ENCODE assay signal across 28 cellular contexts in the genomic region with DNA sequence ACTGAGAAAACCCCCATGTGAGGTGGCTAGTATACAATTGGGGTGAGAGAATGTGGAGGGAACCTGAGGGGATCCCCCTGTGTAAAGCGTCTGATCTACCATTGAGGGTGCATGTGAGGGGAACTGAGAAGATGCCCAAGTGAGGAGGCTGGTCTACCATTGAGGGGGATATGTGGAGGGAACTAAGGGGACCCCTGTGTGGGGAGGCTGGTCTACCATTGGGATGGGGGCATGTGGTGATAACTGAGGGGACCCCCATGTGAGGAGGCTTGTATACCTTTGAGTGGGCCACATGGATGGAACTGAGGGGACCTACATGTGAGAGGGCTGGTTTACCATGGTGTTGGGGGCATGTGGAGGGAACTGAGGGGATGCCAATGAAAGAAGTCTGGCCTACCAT.
DNase-seq lines count a peak whose midpoint lies in the region; ATAC-seq and TF ChIP-seq lines count a peak whose summit lies in the region.
"Had no signal": no experiment of that assay in that cellular context is flagged by ENCODE, and none has a peak within 500 bp of the region (broad histone marks: within the 10 kb centered on the region; RNA-seq: fewer than 3 reads in every experiment).

No MANE protein-coding gene starts in this region.

- H3K36me3 ChIP-seq in esophagus muscularis mucosa = no peaks in the 10 kb centered on the region
- no peaks in the 10 kb centered on the region for H3K36me3 ChIP-seq in testis (ENCODE audit: low read depth, missing control alignments)
- no peaks in the 10 kb centered on the region for H3K36me3 ChIP-seq in BE2C
- H3K36me3 ChIP-seq: ascending aorta, gastroesophageal sphincter, left ventricle myocardium inferior, WERI-Rb-1 had no signal

- WGBS in esophagus muscularis mucosa = 88% methylated on average over 1 of the region's 1 CpG
- 70 to 85% methylated on average over 1 of the region's 1 CpG for whole genome bisulfite sequencing in testis, 2 donors

- H3K4me3 ChIP-seq in esophagus muscularis mucosa (no peak overlapping the region), testis (no peak overlapping the region), BE2C (ENCODE audit: low read depth, low read length) (no peak overlapping the region)
- H3K4me3 ChIP-seq: ascending aorta, gastroesophageal sphincter, left ventricle myocardium inferior, skin epidermis had no signal

- POLR2A ChIA-PET in activated naive CD8-positive, alpha-beta T cell treated with anti-CD3 and anti-CD28 coated beads, Interleukin-2, amount 10 ng/mL, durations not matched to agents 7 days and 5 days (lab: Charles Lee) = no interaction called here
- POLR2A ChIA-PET in activated CD4-positive, alpha-beta memory T cell treated with anti-CD3 and anti-CD28 coated beads for 36 hours (lab: Charles Lee) = no interaction called here

- H3K27ac ChIP-seq in esophagus muscularis mucosa (replicated peaks in 1 of 4) (no peak overlapping the region), testis (no peak overlapping the region)
- H3K27ac ChIP-seq: ascending aorta, C4-2B, gastroesophageal sphincter, left ventricle myocardium inferior, skin epidermis, WERI-Rb-1 had no signal

- H3K4me1 Mint-ChIP-seq in activated naive CD8-positive, alpha-beta T cell treated with anti-CD3 and anti-CD28 coated beads, Interleukin-2, amount 10 ng/mL, durations not matched to agents 7 days and 5 days = no peaks in the 10 kb centered on the region
- H3K4me1 Mint-ChIP-seq in activated naive CD8-positive, alpha-beta T cell treated with anti-CD3 and anti-CD28 coated beads for 36 hours = no peaks in the 10 kb centered on the region
- no peaks in the 10 kb centered on the region for H3K4me1 Mint-ChIP-seq in activated CD4-positive, alpha-beta memory T cell treated with anti-CD3 and anti-CD28 coated beads for 36 hours (ENCODE audit: low read depth)
- H3K4me1 Mint-ChIP-seq: H9 had no signal

- no peak for TF ChIP-seq EP300 in esophagus muscularis mucosa (IDR thresholded peaks at IDR 0.05)

- peaks cover 0 to 16% (median 0%) of the 10 kb centered on the region in 4 donors for H3K27me3 ChIP-seq in esophagus muscularis mucosa
- H3K27me3 ChIP-seq in testis = no peaks in the 10 kb centered on the region
- no peaks in the 10 kb centered on the region for H3K27me3 ChIP-seq in BE2C
- H3K27me3 ChIP-seq: ascending aorta had no signal

- TF ChIP-seq CTCF in esophagus muscularis mucosa (IDR thresholded peaks at IDR 0.05) (no peak), testis (IDR thresholded peaks at IDR 0.05) (no peak), BE2C (IDR thresholded peaks at IDR 0.05; ENCODE audit: low read depth, low read length) (no peak)

- no peaks in the 10 kb centered on the region for H3K27me3 Mint-ChIP-seq in activated naive CD8-positive, alpha-beta T cell treated with anti-CD3 and anti-CD28 coated beads, Interleukin-2, amount 10 ng/mL, durations not matched to agents 7 days and 5 days
- H3K27me3 Mint-ChIP-seq in activated naive CD8-positive, alpha-beta T cell treated with anti-CD3 and anti-CD28 coated beads for 36 hours = peaks cover 10% of the 10 kb centered on the region
- peaks cover 25% of the 10 kb centered on the region for H3K27me3 Mint-ChIP-seq in activated CD4-positive, alpha-beta memory T cell treated with anti-CD3 and anti-CD28 coated beads for 36 hours

- H3K36me3 Mint-ChIP-seq in activated naive CD8-positive, alpha-beta T cell treated with anti-CD3 and anti-CD28 coated beads, Interleukin-2, amount 10 ng/mL, durations not matched to agents 7 days and 5 days = no peaks in the 10 kb centered on the region
- peaks cover 3% of the 10 kb centered on the region for H3K36me3 Mint-ChIP-seq in activated naive CD8-positive, alpha-beta T cell treated with anti-CD3 and anti-CD28 coated beads for 36 hours
- H3K36me3 Mint-ChIP-seq in activated CD4-positive, alpha-beta memory T cell treated with anti-CD3 and anti-CD28 coated beads for 36 hours = peaks cover 2% of the 10 kb centered on the region

- ATAC-seq in activated naive CD8-positive, alpha-beta T cell treated with anti-CD3 and anti-CD28 coated beads, Interleukin-2, amount 10 ng/mL, durations not matched to agents 7 days and 5 days (ENCODE audit: low read depth) = no peak
- ATAC-seq: activated naive CD4-positive, alpha-beta T cell treated with anti-CD3 and anti-CD28 coated beads, Interleukin-2, amount 50 U/mL, for 72 hours; gastroesophageal sphincter; Panc1 had no signal

- peaks cover 0 to 14% (median 0%) of the 10 kb centered on the region in 4 donors for H3K9me3 ChIP-seq in esophagus muscularis mucosa
- H3K9me3 ChIP-seq in testis = no peaks in the 10 kb centered on the region
- no peaks in the 10 kb centered on the region for H3K9me3 ChIP-seq in BE2C
- H3K9me3 ChIP-seq: ascending aorta had no signal

- peak; percentile 7 for DNase-seq in activated naive CD8-positive, alpha-beta T cell treated with anti-CD3 and anti-CD28 coated beads, Interleukin-2, amount 10 ng/mL, durations not matched to agents 7 days and 5 days
- DNase-seq in activated naive CD8-positive, alpha-beta T cell treated with anti-CD3 and anti-CD28 coated beads for 36 hours = no peak
- DNase-seq in activated CD4-positive, alpha-beta memory T cell treated with anti-CD3 and anti-CD28 coated beads for 36 hours = peak; percentile 6
- DNase-seq in esophagus muscularis mucosa (ENCODE audit: extremely low spot score) (peak; percentile 50), testis (peak; percentile 1), COLO829 (ENCODE audit: low spot score) (no peak), NCI-H524 treated with DMSO at 0.1 percent for 48 hours (lab: John Stamatoyannopoulos, UW) (no peak), BE2C (no peak)
- DNase-seq: central memory CD4-positive, alpha-beta T cell; hippocampal formation; IMR-90; left ventricle myocardium inferior; NCI-H1048; NCI-H1694 treated with DMSO at 0.1 percent for 48 hours; NCI-H2171; NCI-H524; SIG-M5; substantia nigra; T1000; WERI-Rb-1 had no signal

- peaks cover 50% of the 10 kb centered on the region for H3K9me3 Mint-ChIP-seq in activated naive CD8-positive, alpha-beta T cell treated with anti-CD3 and anti-CD28 coated beads, Interleukin-2, amount 10 ng/mL, durations not matched to agents 7 days and 5 days
- H3K9me3 Mint-ChIP-seq in activated naive CD8-positive, alpha-beta T cell treated with anti-CD3 and anti-CD28 coated beads for 36 hours = peaks cover 53% of the 10 kb centered on the region
- H3K9me3 Mint-ChIP-seq in activated CD4-positive, alpha-beta memory T cell treated with anti-CD3 and anti-CD28 coated beads for 36 hours = peaks cover 15% of the 10 kb centered on the region

- no peaks in the 10 kb centered on the region for H3K4me1 ChIP-seq in esophagus muscularis mucosa
- H3K4me1 ChIP-seq in testis = no peaks in the 10 kb centered on the region
- H3K4me1 ChIP-seq in BE2C = no peaks in the 10 kb centered on the region
- H3K4me1 ChIP-seq: ascending aorta, gastroesophageal sphincter, left ventricle myocardium inferior had no signal

- no peak overlapping the region for H3K27ac Mint-ChIP-seq in activated naive CD8-positive, alpha-beta T cell treated with anti-CD3 and anti-CD28 coated beads, Interleukin-2, amount 10 ng/mL, durations not matched to agents 7 days and 5 days
- no peak overlapping the region for H3K27ac Mint-ChIP-seq in activated naive CD8-positive, alpha-beta T cell treated with anti-CD3 and anti-CD28 coated beads for 36 hours
- H3K27ac Mint-ChIP-seq in activated CD4-positive, alpha-beta memory T cell treated with anti-CD3 and anti-CD28 coated beads for 36 hours = no peak overlapping the region
- H3K27ac Mint-ChIP-seq: activated naive CD4-positive, alpha-beta T cell treated with anti-CD3 and anti-CD28 coated beads, Interleukin-2, amount 50 U/mL, for 72 hours; activated T-helper 1 cell treated with anti-CD3 and anti-CD28 coated beads, Interleukin-12 subunit alpha, Interleukin-12 subunit beta, Interleukin-2, Interleukin-4 antibody, amounts not matched to agents 30 ng/mL and 10 ng/mL and 1 ng/mL, durations not matched to agents 14 hours and 24 hours and 36 hours had no signal

- CTCF ChIA-PET in activated CD4-positive, alpha-beta memory T cell treated with anti-CD3 and anti-CD28 coated beads for 36 hours (lab: Charles Lee) = no interaction called here

- intact Hi-C loops in activated CD4-positive, alpha-beta memory T cell treated with anti-CD3 and anti-CD28 coated beads for 36 hours (cut with micrococcal nuclease) = no loop called here
- intact Hi-C loops in esophagus muscularis mucosa (cut with DNase I) = no loop called here
- intact Hi-C loops in testis (cut with DNase I; ENCODE audit: low total_unique reads) = no loop called here

- TF ChIP-seq POLR2A in esophagus muscularis mucosa (IDR thresholded peaks at IDR 0.05; ENCODE audit: low read depth) (no peak), testis (IDR thresholded peaks at IDR 0.05) (no peak)

- H3K4me3 Mint-ChIP-seq in activated naive CD8-positive, alpha-beta T cell treated with anti-CD3 and anti-CD28 coated beads, Interleukin-2, amount 10 ng/mL, durations not matched to agents 7 days and 5 days = no peak overlapping the region
- H3K4me3 Mint-ChIP-seq in activated naive CD8-positive, alpha-beta T cell treated with anti-CD3 and anti-CD28 coated beads for 36 hours = no peak overlapping the region
- H3K4me3 Mint-ChIP-seq in activated CD4-positive, alpha-beta memory T cell treated with anti-CD3 and anti-CD28 coated beads for 36 hours = no peak overlapping the region
- H3K4me3 Mint-ChIP-seq: activated T-helper 1 cell treated with anti-CD3 and anti-CD28 coated beads, Interleukin-12 subunit alpha, Interleukin-12 subunit beta, Interleukin-2, Interleukin-4 antibody, amounts not matched to agents 30 ng/mL and 10 ng/mL and 1 ng/mL, durations not matched to agents 14 hours and 24 hours and 36 hours; H9 had no signal

Comparison
In these comparisons a context has a peak if more than half of its experiments do, and no peak if none do; other contexts are left out.
1. DNase-seq: peak in activated naive CD8-positive, alpha-beta T cell treated with anti-CD3 and anti-CD28 coated beads, Interleukin-2, amount 10 ng/mL, durations not matched to agents 7 days and 5 days (single experiment), activated CD4-positive, alpha-beta memory T cell treated with anti-CD3 and anti-CD28 coated beads for 36 hours (single experiment), esophagus muscularis mucosa (single experiment) and testis (single experiment); none in activated naive CD8-positive, alpha-beta T cell treated with anti-CD3 and anti-CD28 coated beads for 36 hours (single experiment), COLO829 (single experiment), NCI-H524 treated with DMSO at 0.1 percent for 48 hours (single experiment) and BE2C (single experiment).